ENCODE assay signal across 9 cellular contexts in genomic region chr2:201194097-201194496, GRCh38. TPM values are rescaled to one million over a fixed set of nuclear protein-coding genes. Genes with fewer than 3 reads are reported as not detected.
DNase-seq lines count a peak whose midpoint lies in the region; ATAC-seq lines count a peak whose summit lies in the region.
"Had no signal": no experiment of that assay in that cellular context is flagged by ENCODE, and none has a peak within 500 bp of the region (broad histone marks: within the 10 kb centered on the region; RNA-seq: fewer than 3 reads in every experiment).

No MANE protein-coding gene starts in this region.

- H3K4me3 ChIP-seq in CD4-positive, CD25-positive, alpha-beta regulatory T cell (ENCODE audit: low read depth, low read length) = peak overlapping the region; percentile 73
- no peak overlapping the region for H3K4me3 ChIP-seq in mesendoderm (ENCODE audit: low read length)

- no peak overlapping the region for H2BK5ac ChIP-seq in mesendoderm (ENCODE audit: low read length)

- no peak overlapping the region for H2BK120ac ChIP-seq in mesendoderm (ENCODE audit: low read depth, low read length)

- no peak overlapping the region for H3K4ac ChIP-seq in mesendoderm (ENCODE audit: low read depth, low read length)

- H3K79me2 ChIP-seq in mesendoderm (ENCODE audit: control insufficient read depth, insufficient read depth, low read length) = no peaks in the 10 kb centered on the region

- H3K27me3 ChIP-seq in CD4-positive, CD25-positive, alpha-beta regulatory T cell (ENCODE audit: control insufficient read depth, insufficient read depth, low read length) = no peaks in the 10 kb centered on the region
- H3K27me3 ChIP-seq in mesendoderm (ENCODE audit: insufficient read depth, low read length, poor library complexity) = no peaks in the 10 kb centered on the region
- H3K27me3 ChIP-seq: brain microvascular endothelial cell had no signal

- H3K23ac ChIP-seq in mesendoderm (ENCODE audit: low read length) = no peak overlapping the region

- H3K4me3 Mint-ChIP-seq in CD4-positive, CD25-positive, alpha-beta regulatory T cell = peak overlapping the region; percentile 70 to 85 (median 76)
- H3K4me3 Mint-ChIP-seq in activated naive CD8-positive, alpha-beta T cell treated with anti-CD3 and anti-CD28 coated beads for 36 hours = peak overlapping the region; percentile 40

- H3K9me3 ChIP-seq in CD4-positive, CD25-positive, alpha-beta regulatory T cell (ENCODE audit: control insufficient read depth in 2 of 2, low read length in 2 of 2) = no peaks in the 10 kb centered on the region

- peaks cover 0 to 2% (median 0%) of the 10 kb centered on the region in 7 donors for H3K9me3 Mint-ChIP-seq in CD4-positive, CD25-positive, alpha-beta regulatory T cell
- no peaks in the 10 kb centered on the region for H3K9me3 Mint-ChIP-seq in activated naive CD8-positive, alpha-beta T cell treated with anti-CD3 and anti-CD28 coated beads for 36 hours

- H3K27ac ChIP-seq in CD4-positive, CD25-positive, alpha-beta regulatory T cell (ENCODE audit: insufficient read depth, low read length, poor library complexity, severe bottlenecking) = peak overlapping the region; percentile 66
- H3K27ac ChIP-seq in mesendoderm (ENCODE audit: low read depth, low read length) = no peak overlapping the region
- H3K27ac ChIP-seq: brain microvascular endothelial cell had no signal

- peaks cover 57% of the 10 kb centered on the region for H3K4me1 ChIP-seq in CD4-positive, CD25-positive, alpha-beta regulatory T cell (ENCODE audit: control insufficient read depth, insufficient read depth, low read length, poor library complexity, severe bottlenecking)
- H3K4me1 ChIP-seq in mesendoderm (ENCODE audit: control insufficient read depth, low read depth, low read length) = no peaks in the 10 kb centered on the region

- no peak overlapping the region for H3K56ac ChIP-seq in mesendoderm (ENCODE audit: low read length)

- H2AK5ac ChIP-seq in mesendoderm (ENCODE audit: low read length) = no peak overlapping the region

- H3K4me2 ChIP-seq in mesendoderm (ENCODE audit: low read length) = no peak overlapping the region

- intact Hi-C loops in sciatic nerve (cut with DNase I) = no loop called here

- H3K36me3 ChIP-seq in CD4-positive, CD25-positive, alpha-beta regulatory T cell (ENCODE audit: control insufficient read depth, insufficient read depth, low read length) = peaks cover 12% of the 10 kb centered on the region
- no peaks in the 10 kb centered on the region for H3K36me3 ChIP-seq in mesendoderm (ENCODE audit: control insufficient read depth, insufficient read depth, low read length)
- H3K36me3 ChIP-seq: brain microvascular endothelial cell had no signal

- ATAC-seq in CD4-positive, CD25-positive, alpha-beta regulatory T cell (ENCODE audit: low read depth in 2 of 2) = peak; percentile 71 to 72
- ATAC-seq in GM19372 (IDR thresholded peaks at IDR 0.05; ENCODE audit: low read depth, unreplicated experiment) = peak; percentile 99
- ATAC-seq in HG03139 (IDR thresholded peaks at IDR 0.05; ENCODE audit: unreplicated experiment) = peak; percentile 77
- no peak for ATAC-seq in sciatic nerve

- no CpG with 5 or more reads among the region's 3 CpGs for WGBS in mesendoderm (ENCODE audit: extremely low coverage, insufficient coverage, low lambda C conversion rate)

- H3K27me3 Mint-ChIP-seq in CD4-positive, CD25-positive, alpha-beta regulatory T cell = no peaks in the 10 kb centered on the region
- no peaks in the 10 kb centered on the region for H3K27me3 Mint-ChIP-seq in activated naive CD8-positive, alpha-beta T cell treated with anti-CD3 and anti-CD28 coated beads for 36 hours

- no peak overlapping the region for H4K5ac ChIP-seq in mesendoderm (ENCODE audit: low read length)

- H4K8ac ChIP-seq in mesendoderm (ENCODE audit: low read depth, low read length) = no peak overlapping the region

- H2BK15ac ChIP-seq in mesendoderm (replicated peaks; ENCODE audit: low read depth) = no peak overlapping the region

- peaks cover 24 to 76% (median 56%) of the 10 kb centered on the region in 4 donors for H3K4me1 Mint-ChIP-seq in CD4-positive, CD25-positive, alpha-beta regulatory T cell
- H3K4me1 Mint-ChIP-seq in activated naive CD8-positive, alpha-beta T cell treated with anti-CD3 and anti-CD28 coated beads for 36 hours = peaks cover 66% of the 10 kb centered on the region

- peak in 2 of 3 donors; percentile 55 to 87 for DNase-seq in CD4-positive, CD25-positive, alpha-beta regulatory T cell
- DNase-seq in activated naive CD8-positive, alpha-beta T cell treated with anti-CD3 and anti-CD28 coated beads for 36 hours = no peak
- no peak for DNase-seq in GM03348 (ENCODE audit: low spot score)
- DNase-seq in UCSD-AML1 (lab: John Stamatoyannopoulos, UW; ENCODE audit: unreplicated experiment) = no peak
- no peak for DNase-seq in mesendoderm
- DNase-seq in sciatic nerve (ENCODE audit: low spot score) = no peak
- DNase-seq: brain microvascular endothelial cell had no signal

- peak overlapping the region; percentile 87 to 96 (median 89) for H3K27ac Mint-ChIP-seq in CD4-positive, CD25-positive, alpha-beta regulatory T cell
- H3K27ac Mint-ChIP-seq in activated naive CD8-positive, alpha-beta T cell treated with anti-CD3 and anti-CD28 coated beads for 36 hours = peak overlapping the region; percentile 60

- H3K9ac ChIP-seq in mesendoderm (ENCODE audit: low read length) = no peak overlapping the region

- H3K79me1 ChIP-seq in mesendoderm (ENCODE audit: low read length) = no peaks in the 10 kb centered on the region

- peaks cover 26% of the 10 kb centered on the region for H3K36me3 Mint-ChIP-seq in CD4-positive, CD25-positive, alpha-beta regulatory T cell
- peaks cover 62% of the 10 kb centered on the region for H3K36me3 Mint-ChIP-seq in activated naive CD8-positive, alpha-beta T cell treated with anti-CD3 and anti-CD28 coated beads for 36 hours

- H3K18ac ChIP-seq in mesendoderm (ENCODE audit: low read length) = no peak overlapping the region

RNA-seq across cellular contexts. Expression of gene CASP10, which starts 11.2 kb away (rescaled TPM):
- total RNA-seq in CD4-positive, CD25-positive, alpha-beta regulatory T cell = 15.1 TPM
- 1 to 10 TPM; 4.4 to 7.1 (median 5.6) TPM for polyA plus RNA-seq in CD4-positive, CD25-positive, alpha-beta regulatory T cell
- total RNA-seq in activated naive CD8-positive, alpha-beta T cell treated with anti-CD3 and anti-CD28 coated beads for 36 hours = 10 to 100 TPM; 25.5 to 26.5 TPM
- 2.7 TPM for polyA plus RNA-seq in mesendoderm (2013, experiment 1 of 2)
- 2.8 TPM for polyA plus RNA-seq in mesendoderm (2013, experiment 2 of 2)
- total RNA-seq in sciatic nerve = 14.3 TPM

Comparison
In these comparisons a context has a peak if more than half of its experiments do, and no peak if none do; other contexts are left out.
1. DNase-seq: peak in CD4-positive, CD25-positive, alpha-beta regulatory T cell (2 of 3); none in activated naive CD8-positive, alpha-beta T cell treated with anti-CD3 and anti-CD28 coated beads for 36 hours (single experiment), GM03348 (single experiment), UCSD-AML1 (single experiment), mesendoderm (single experiment) and sciatic nerve (single experiment).